In genomic region chr20:59948828-59949720, GRCh38 we compare ENCODE assay signal across 8 cellular contexts. TPM values are rescaled to one million over a fixed set of nuclear protein-coding genes. Genes with fewer than 3 reads are reported as not detected.
A peak's percentile ranks its signal among the peaks of the same experiment; 100 is the strongest.
DNase-seq lines count a peak whose midpoint lies in the region; ATAC-seq lines count a peak whose summit lies in the region.

No MANE protein-coding gene starts in this region.

- DNase-seq in activated naive CD4-positive, alpha-beta T cell treated with anti-CD3 and anti-CD28 coated beads, Interleukin-2, amount 10 ng/mL, durations not matched to agents 7 days and 5 days, result peak; percentile 52
- DNase-seq in activated naive CD4-positive, alpha-beta T cell treated with Interleukin-2 at 50 U/mL for 16 hours, result no peak
- peak; percentile 46 for DNase-seq in NCI-H69 (lab: John Stamatoyannopoulos, UW)
- DNase-seq in iris pigment epithelial cell (ENCODE audit: low read depth), result peak; percentile 60

- H3K4me3 Mint-ChIP-seq in activated naive CD4-positive, alpha-beta T cell treated with anti-CD3 and anti-CD28 coated beads, Interleukin-2, amount 10 ng/mL, durations not matched to agents 7 days and 5 days, result peak overlapping the region; percentile 42

- H3K27ac ChIP-seq in angular gyrus (ENCODE audit: low read depth, low read length) (peak overlapping the region; percentile 48), thymus (ENCODE audit: low read depth) (peak overlapping the region; percentile 83)

- H3K36me3 ChIP-seq in thymus (ENCODE audit: control insufficient read depth, insufficient read depth), result peaks cover 11% of the 10 kb centered on the region

- no peaks in the 10 kb centered on the region for H3K27me3 Mint-ChIP-seq in activated naive CD4-positive, alpha-beta T cell treated with anti-CD3 and anti-CD28 coated beads, Interleukin-2, amount 10 ng/mL, durations not matched to agents 7 days and 5 days

- H3K4me1 Mint-ChIP-seq in activated naive CD4-positive, alpha-beta T cell treated with anti-CD3 and anti-CD28 coated beads, Interleukin-2, amount 10 ng/mL, durations not matched to agents 7 days and 5 days, result peaks cover 33% of the 10 kb centered on the region

- peak overlapping the region; percentile 95 for H3K27ac Mint-ChIP-seq in activated naive CD4-positive, alpha-beta T cell treated with anti-CD3 and anti-CD28 coated beads, Interleukin-2, amount 10 ng/mL, durations not matched to agents 7 days and 5 days

- no peaks in the 10 kb centered on the region for H3K27me3 ChIP-seq in thymus (ENCODE audit: control insufficient read depth, insufficient read depth)

- ATAC-seq in HG02870 (IDR thresholded peaks at IDR 0.05; ENCODE audit: unreplicated experiment) (peak; percentile 75), HG03469 (IDR thresholded peaks at IDR 0.05; ENCODE audit: unreplicated experiment) (no peak)

- no peaks in the 10 kb centered on the region for H3K4me1 ChIP-seq in thymus (ENCODE audit: control insufficient read depth, insufficient read depth, low read length)

- H3K9me3 Mint-ChIP-seq in activated naive CD4-positive, alpha-beta T cell treated with anti-CD3 and anti-CD28 coated beads, Interleukin-2, amount 10 ng/mL, durations not matched to agents 7 days and 5 days, result no peaks in the 10 kb centered on the region

- H3K36me3 Mint-ChIP-seq in activated naive CD4-positive, alpha-beta T cell treated with anti-CD3 and anti-CD28 coated beads, Interleukin-2, amount 10 ng/mL, durations not matched to agents 7 days and 5 days, result peaks cover 18% of the 10 kb centered on the region

- no peaks in the 10 kb centered on the region for H3K9me3 ChIP-seq in thymus (ENCODE audit: control insufficient read depth)

- H3K4me3 ChIP-seq in thymus (ENCODE audit: low read length), result peak overlapping the region; percentile 12

- WGBS in thymus, result 38% methylated on average over 7 of the region's 7 CpGs

- CTCF ChIA-PET in activated naive CD4-positive, alpha-beta T cell treated with anti-CD3 and anti-CD28 coated beads, Interleukin-2, amount 10 ng/mL, durations not matched to agents 7 days and 5 days (lab: Charles Lee), result interaction anchor here (0.7 to 3.9 kb wide), 8 partner anchors 9 to 316 kb away, joined by 3 to 16 read pairs (median 4); partner anchors contain the start of genes FAM217B, PPP1R3D and SYCP2

RNA-seq across cellular contexts. Expression of gene FAM217B, which starts 8.9 kb away (rescaled TPM):
- 10.7 TPM for polyA plus RNA-seq in thymus

RNA-seq across cellular contexts. Expression of gene PPP1R3D, which starts 9.0 kb away (rescaled TPM):
- polyA plus RNA-seq in thymus, result 7.2 TPM

RNA-seq across cellular contexts. Expression of gene CDH26, which starts 9.1 kb away (rescaled TPM):
- polyA plus RNA-seq in thymus, result 14.7 TPM

RNA-seq across cellular contexts. Expression of gene SYCP2, which starts 15.6 kb away (rescaled TPM):
- 7.9 TPM for polyA plus RNA-seq in thymus
